In the genomic region with DNA sequence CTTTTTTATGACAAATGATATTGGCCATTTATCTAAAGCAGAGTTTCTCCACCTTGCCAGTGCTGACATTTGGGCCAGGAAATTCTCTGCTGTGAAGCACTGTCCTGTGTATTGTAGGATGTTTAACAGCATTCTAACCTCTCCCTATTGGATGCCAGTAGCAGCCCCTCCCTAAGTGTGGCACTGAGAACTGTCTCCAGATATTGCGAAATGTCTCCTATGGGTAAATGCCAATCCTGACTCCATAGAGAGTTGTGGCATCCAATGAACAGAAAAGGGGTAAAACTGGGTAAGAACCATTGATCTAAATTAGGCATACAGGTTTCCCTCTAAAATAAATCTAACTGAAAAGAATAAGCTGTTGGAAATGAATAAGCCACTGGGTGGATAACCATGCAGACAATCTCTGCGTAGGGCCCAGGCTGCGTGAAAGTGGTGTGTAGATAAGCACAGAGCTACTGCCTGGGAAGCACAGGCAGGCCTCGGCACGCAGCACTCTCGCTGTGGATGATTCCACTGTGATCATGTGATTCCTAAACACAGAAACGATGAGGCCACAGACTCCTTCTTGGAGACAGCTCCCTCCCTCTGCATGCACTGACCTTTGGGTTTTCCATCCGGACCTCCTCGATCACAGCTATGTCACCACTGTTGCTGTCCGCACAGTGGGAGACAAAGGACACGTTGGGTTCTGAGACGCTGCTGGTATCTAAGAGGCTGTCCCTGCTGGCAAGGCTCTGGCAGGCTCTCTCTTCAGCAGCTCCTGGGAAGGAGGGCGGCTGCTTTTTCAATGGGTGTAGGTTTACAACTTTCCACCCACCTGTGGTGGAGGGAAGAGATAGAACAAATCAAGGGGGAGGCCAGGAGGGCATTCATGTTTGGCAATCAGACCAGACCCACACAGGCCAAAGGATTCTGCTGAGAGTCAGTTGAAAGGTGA, we compare ENCODE assay signal across 2 cellular contexts.
TF ChIP-seq lines count a peak whose summit lies in the region.

No MANE protein-coding gene starts in this region.

TF ChIP-seq in Ishikawa, 13 proteins besides CTCF, POLR2A, EP300 and RAD21:
- TF ChIP-seq, protein P1, sequence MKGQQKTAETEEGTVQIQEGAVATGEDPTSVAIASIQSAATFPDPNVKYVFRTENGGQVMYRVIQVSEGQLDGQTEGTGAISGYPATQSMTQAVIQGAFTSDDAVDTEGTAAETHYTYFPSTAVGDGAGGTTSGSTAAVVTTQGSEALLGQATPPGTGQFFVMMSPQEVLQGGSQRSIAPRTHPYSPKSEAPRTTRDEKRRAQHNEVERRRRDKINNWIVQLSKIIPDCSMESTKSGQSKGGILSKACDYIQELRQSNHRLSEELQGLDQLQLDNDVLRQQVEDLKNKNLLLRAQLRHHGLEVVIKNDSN (IDR thresholded peaks at IDR 0.05), result no peak
- TF ChIP-seq CEBPB (IDR thresholded peaks at IDR 0.05), result peak; percentile 87
TF ChIP-seq in Ishikawa: peak in this region for 1.

TF ChIP-seq in K562, 482 proteins besides CTCF, POLR2A, EP300 and RAD21:
- no peak for TF ChIP-seq ELK3 (CRISPR knock-in tag; IDR thresholded peaks at IDR 0.05)
- no peak for TF ChIP-seq ZNF76 (CRISPR knock-in tag; IDR thresholded peaks at IDR 0.05; ENCODE audit: borderline replicate concordance)
- TF ChIP-seq RFX5 (IDR thresholded peaks at IDR 0.05; ENCODE audit: low read depth, low read length), result no peak
- TF ChIP-seq, protein P2, sequence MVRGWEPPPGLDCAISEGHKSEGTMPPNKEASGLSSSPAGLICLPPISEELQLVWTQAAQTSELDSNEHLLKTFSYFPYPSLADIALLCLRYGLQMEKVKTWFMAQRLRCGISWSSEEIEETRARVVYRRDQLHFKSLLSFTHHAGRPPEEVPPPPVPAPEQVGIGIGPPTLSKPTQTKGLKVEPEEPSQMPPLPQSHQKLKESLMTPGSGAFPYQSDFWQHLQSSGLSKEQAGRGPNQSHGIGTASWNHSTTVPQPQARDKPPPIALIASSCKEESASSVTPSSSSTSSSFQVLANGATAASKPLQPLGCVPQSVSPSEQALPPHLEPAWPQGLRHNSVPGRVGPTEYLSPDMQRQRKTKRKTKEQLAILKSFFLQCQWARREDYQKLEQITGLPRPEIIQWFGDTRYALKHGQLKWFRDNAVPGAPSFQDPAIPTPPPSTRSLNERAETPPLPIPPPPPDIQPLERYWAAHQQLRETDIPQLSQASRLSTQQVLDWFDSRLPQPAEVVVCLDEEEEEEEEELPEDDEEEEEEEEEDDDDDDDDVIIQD (CRISPR knock-in tag; IDR thresholded peaks at IDR 0.05), result no peak
- no peak for TF ChIP-seq ZBTB33 (CRISPR knock-in tag; IDR thresholded peaks at IDR 0.05)
- TF ChIP-seq TFE3 (CRISPR knock-in tag; IDR thresholded peaks at IDR 0.05), result 0 out of 2 replicates have a peak, but pooled peaks have one; percentile 27
- no peak for TF ChIP-seq ZNF75A (CRISPR knock-in tag; IDR thresholded peaks at IDR 0.05)
- TF ChIP-seq TCFL5 (CRISPR knock-in tag; conservative IDR thresholded peaks at IDR 0.05), result no peak
- TF ChIP-seq CEBPB (tag; IDR thresholded peaks at IDR 0.05), result peak; percentile 88
- TF ChIP-seq ZNF224 (CRISPR knock-in tag; IDR thresholded peaks at IDR 0.05), result no peak
- TF ChIP-seq CEBPG (CRISPR knock-in tag; IDR thresholded peaks at IDR 0.05), result no peak
- peak; percentile 48 to 83 for TF ChIP-seq CEBPG (tag; conservative IDR thresholded peaks at IDR 0.05 in 1 of 2, IDR thresholded peaks at IDR 0.05 in 1 of 2)
TF ChIP-seq in K562: peak in this region for 3.
